ENCODE assay signal across 1 cellular context in the genomic region with DNA sequence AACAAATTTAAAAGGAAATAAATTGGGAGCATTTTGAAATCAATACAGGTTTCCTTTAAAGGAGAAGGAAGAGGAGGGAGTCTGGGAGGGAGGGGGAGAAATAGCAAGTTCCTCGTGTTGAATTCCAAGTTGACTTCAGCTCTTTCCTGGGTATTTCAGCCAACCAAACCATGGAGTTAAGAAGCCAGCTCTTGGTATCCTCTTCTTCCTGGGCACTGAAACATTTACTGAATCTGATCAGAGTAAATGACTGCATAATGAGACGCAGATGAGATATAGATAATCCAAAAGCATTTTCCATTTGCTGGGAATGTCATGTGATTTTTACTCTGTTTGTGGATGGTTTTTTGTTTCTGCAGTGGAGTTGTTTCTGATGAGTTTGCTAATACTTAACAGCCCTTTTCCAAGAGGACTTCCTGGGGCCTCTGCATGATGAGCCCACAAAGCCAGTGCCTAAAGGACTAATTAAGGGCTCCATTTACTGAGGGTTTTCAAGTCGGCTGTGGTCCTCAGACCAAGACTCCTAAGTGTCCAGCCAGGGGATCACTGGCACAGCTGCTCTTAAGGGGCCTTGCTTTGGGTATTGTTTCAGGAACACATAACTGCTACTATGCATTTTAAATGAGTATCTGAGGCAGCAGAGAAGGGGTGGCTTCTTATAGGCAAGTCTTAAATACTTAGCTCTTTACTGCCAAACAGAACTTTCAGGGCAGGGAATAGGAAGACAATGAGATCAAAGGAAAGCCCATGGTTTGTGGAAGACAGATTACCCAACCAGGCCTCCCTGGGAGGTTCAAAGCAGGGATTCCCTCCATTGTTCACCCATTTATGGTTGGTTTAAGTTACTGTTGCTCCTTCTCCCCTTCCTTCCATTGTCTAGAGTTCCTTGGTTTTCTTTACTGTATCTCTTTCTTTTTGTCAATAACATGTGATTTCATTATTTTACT.
TF ChIP-seq lines count a peak whose summit lies in the region.

No MANE protein-coding gene starts in this region.

TF ChIP-seq in HepG2, 621 proteins besides CTCF, POLR2A, EP300 and RAD21 (continued from another document and continues in another):
- TF ChIP-seq, protein P1, sequence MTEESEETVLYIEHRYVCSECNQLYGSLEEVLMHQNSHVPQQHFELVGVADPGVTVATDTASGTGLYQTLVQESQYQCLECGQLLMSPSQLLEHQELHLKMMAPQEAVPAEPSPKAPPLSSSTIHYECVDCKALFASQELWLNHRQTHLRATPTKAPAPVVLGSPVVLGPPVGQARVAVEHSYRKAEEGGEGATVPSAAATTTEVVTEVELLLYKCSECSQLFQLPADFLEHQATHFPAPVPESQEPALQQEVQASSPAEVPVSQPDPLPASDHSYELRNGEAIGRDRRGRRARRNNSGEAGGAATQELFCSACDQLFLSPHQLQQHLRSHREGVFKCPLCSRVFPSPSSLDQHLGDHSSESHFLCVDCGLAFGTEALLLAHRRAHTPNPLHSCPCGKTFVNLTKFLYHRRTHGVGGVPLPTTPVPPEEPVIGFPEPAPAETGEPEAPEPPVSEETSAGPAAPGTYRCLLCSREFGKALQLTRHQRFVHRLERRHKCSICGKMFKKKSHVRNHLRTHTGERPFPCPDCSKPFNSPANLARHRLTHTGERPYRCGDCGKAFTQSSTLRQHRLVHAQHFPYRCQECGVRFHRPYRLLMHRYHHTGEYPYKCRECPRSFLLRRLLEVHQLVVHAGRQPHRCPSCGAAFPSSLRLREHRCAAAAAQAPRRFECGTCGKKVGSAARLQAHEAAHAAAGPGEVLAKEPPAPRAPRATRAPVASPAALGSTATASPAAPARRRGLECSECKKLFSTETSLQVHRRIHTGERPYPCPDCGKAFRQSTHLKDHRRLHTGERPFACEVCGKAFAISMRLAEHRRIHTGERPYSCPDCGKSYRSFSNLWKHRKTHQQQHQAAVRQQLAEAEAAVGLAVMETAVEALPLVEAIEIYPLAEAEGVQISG (CRISPR knock-in tag; IDR thresholded peaks at IDR 0.05) = no peak
- TF ChIP-seq SKIL (CRISPR knock-in tag; IDR thresholded peaks at IDR 0.05; ENCODE audit: borderline replicate concordance) (no peak), ZNF775 (CRISPR knock-in tag; IDR thresholded peaks at IDR 0.05; ENCODE audit: borderline replicate concordance) (no peak), RBM39 (IDR thresholded peaks at IDR 0.05; ENCODE audit: low read depth, low read length, poor library complexity, severe bottlenecking) (no peak), GATAD2A (CRISPR knock-in tag; IDR thresholded peaks at IDR 0.05) (peak; percentile 72), HDAC2 (CRISPR knock-in tag; IDR thresholded peaks at IDR 0.05) (no peak), KDM4B (CRISPR knock-in tag; IDR thresholded peaks at IDR 0.05) (no peak), TCF12 (IDR thresholded peaks at IDR 0.05) (no peak), TCF12 (CRISPR knock-in tag; IDR thresholded peaks at IDR 0.05) (no peak), ARNT2 (CRISPR knock-in tag; IDR thresholded peaks at IDR 0.05; ENCODE audit: low read depth) (no peak), CHCHD3 (CRISPR knock-in tag; IDR thresholded peaks at IDR 0.05) (no peak), TCF7 (IDR thresholded peaks at IDR 0.05; ENCODE audit: low read depth) (peak; percentile 82), ZFP82 (CRISPR knock-in tag; IDR thresholded peaks at IDR 0.05; ENCODE audit: borderline replicate concordance) (no peak), NCOA2 (CRISPR knock-in tag; IDR thresholded peaks at IDR 0.05) (peak; percentile 63), ZNF558 (CRISPR knock-in tag; IDR thresholded peaks at IDR 0.05; ENCODE audit: borderline replicate concordance) (no peak), ARNT (IDR thresholded peaks at IDR 0.05) (no peak), SOX13 (IDR thresholded peaks at IDR 0.05) (peak; percentile 93), SOX13 (CRISPR knock-in tag; conservative IDR thresholded peaks at IDR 0.05 in 1 of 2, IDR thresholded peaks at IDR 0.05 in 1 of 2) (peak in 1 of 2 experiments; percentile 98; a peak in 2 of 4 replicates), ZNF280B (CRISPR knock-in tag; IDR thresholded peaks at IDR 0.05; ENCODE audit: borderline replicate concordance) (no peak), NFE2L2 (IDR thresholded peaks at IDR 0.05; ENCODE audit: low read length) (no peak), TOE1 (CRISPR knock-in tag; IDR thresholded peaks at IDR 0.05) (no peak), ZNF34 (CRISPR knock-in tag; IDR thresholded peaks at IDR 0.05; ENCODE audit: borderline replicate concordance) (no peak), NFYB (CRISPR knock-in tag; IDR thresholded peaks at IDR 0.05) (no peak), ZBTB43 (CRISPR knock-in tag; conservative IDR thresholded peaks at IDR 0.05) (no peak), KAT8 (CRISPR knock-in tag; IDR thresholded peaks at IDR 0.05) (no peak), ZNF101 (CRISPR knock-in tag; IDR thresholded peaks at IDR 0.05; ENCODE audit: borderline replicate concordance, low read depth) (no peak), SALL2 (CRISPR knock-in tag; IDR thresholded peaks at IDR 0.05) (no peak), PHB2 (IDR thresholded peaks at IDR 0.05; ENCODE audit: partially characterized antibody) (no peak), KAT2B (IDR thresholded peaks at IDR 0.05; ENCODE audit: borderline replicate concordance, low read depth, low read length) (no peak), CEBPG (CRISPR knock-in tag; IDR thresholded peaks at IDR 0.05) (peak; percentile 49), ZNF263 (CRISPR knock-in tag; IDR thresholded peaks at IDR 0.05) (no peak), ZHX1 (CRISPR knock-in tag; IDR thresholded peaks at IDR 0.05; ENCODE audit: low read depth) (no peak), TEAD2 (CRISPR knock-in tag; IDR thresholded peaks at IDR 0.05) (no peak), E2F2 (CRISPR knock-in tag; IDR thresholded peaks at IDR 0.05; ENCODE audit: borderline replicate concordance) (no peak), ETV5 (CRISPR knock-in tag; IDR thresholded peaks at IDR 0.05; ENCODE audit: borderline replicate concordance) (no peak), ZFY (CRISPR knock-in tag; IDR thresholded peaks at IDR 0.05) (no peak), ELF1 (CRISPR knock-in tag; IDR thresholded peaks at IDR 0.05) (no peak)
- TF ChIP-seq, protein P2, sequence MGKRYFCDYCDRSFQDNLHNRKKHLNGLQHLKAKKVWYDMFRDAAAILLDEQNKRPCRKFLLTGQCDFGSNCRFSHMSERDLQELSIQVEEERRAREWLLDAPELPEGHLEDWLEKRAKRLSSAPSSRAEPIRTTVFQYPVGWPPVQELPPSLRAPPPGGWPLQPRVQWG (CRISPR knock-in tag; IDR thresholded peaks at IDR 0.05; ENCODE audit: borderline replicate concordance, low read depth) = no peak
- TF ChIP-seq, protein P3, sequence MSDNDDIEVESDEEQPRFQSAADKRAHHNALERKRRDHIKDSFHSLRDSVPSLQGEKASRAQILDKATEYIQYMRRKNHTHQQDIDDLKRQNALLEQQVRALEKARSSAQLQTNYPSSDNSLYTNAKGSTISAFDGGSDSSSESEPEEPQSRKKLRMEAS (IDR thresholded peaks at IDR 0.05) = no peak
- TF ChIP-seq, protein P4, sequence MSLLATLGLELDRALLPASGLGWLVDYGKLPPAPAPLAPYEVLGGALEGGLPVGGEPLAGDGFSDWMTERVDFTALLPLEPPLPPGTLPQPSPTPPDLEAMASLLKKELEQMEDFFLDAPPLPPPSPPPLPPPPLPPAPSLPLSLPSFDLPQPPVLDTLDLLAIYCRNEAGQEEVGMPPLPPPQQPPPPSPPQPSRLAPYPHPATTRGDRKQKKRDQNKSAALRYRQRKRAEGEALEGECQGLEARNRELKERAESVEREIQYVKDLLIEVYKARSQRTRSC (CRISPR knock-in tag; IDR thresholded peaks at IDR 0.05; ENCODE audit: low read depth) = no peak
- TF ChIP-seq, protein P5, sequence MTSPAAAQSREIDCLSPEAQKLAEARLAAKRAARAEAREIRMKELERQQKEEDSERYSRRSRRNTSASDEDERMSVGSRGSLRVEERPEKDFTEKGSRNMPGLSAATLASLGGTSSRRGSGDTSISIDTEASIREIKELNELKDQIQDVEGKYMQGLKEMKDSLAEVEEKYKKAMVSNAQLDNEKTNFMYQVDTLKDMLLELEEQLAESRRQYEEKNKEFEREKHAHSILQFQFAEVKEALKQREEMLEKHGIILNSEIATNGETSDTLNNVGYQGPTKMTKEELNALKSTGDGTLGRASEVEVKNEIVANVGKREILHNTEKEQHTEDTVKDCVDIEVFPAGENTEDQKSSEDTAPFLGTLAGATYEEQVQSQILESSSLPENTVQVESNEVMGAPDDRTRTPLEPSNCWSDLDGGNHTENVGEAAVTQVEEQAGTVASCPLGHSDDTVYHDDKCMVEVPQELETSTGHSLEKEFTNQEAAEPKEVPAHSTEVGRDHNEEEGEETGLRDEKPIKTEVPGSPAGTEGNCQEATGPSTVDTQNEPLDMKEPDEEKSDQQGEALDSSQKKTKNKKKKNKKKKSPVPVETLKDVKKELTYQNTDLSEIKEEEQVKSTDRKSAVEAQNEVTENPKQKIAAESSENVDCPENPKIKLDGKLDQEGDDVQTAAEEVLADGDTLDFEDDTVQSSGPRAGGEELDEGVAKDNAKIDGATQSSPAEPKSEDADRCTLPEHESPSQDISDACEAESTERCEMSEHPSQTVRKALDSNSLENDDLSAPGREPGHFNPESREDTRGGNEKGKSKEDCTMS (CRISPR knock-in tag; conservative IDR thresholded peaks at IDR 0.05) = no peak
- TF ChIP-seq, protein P6, sequence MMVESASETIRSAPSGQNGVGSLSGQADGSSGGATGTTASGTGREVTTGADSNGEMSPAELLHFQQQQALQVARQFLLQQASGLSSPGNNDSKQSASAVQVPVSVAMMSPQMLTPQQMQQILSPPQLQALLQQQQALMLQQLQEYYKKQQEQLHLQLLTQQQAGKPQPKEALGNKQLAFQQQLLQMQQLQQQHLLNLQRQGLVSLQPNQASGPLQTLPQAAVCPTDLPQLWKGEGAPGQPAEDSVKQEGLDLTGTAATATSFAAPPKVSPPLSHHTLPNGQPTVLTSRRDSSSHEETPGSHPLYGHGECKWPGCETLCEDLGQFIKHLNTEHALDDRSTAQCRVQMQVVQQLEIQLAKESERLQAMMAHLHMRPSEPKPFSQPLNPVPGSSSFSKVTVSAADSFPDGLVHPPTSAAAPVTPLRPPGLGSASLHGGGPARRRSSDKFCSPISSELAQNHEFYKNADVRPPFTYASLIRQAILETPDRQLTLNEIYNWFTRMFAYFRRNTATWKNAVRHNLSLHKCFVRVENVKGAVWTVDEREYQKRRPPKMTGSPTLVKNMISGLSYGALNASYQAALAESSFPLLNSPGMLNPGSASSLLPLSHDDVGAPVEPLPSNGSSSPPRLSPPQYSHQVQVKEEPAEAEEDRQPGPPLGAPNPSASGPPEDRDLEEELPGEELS (CRISPR knock-in tag; IDR thresholded peaks at IDR 0.05) = no peak
